ENCODE assay signal across 16 cellular contexts in genomic region chr3:242986-243706, GRCh38. TPM values are rescaled to one million over a fixed set of nuclear protein-coding genes. Genes with fewer than 3 reads are reported as not detected.
A peak's percentile ranks its signal among the peaks of the same experiment; 100 is the strongest.
DNase-seq lines count a peak whose midpoint lies in the region; ATAC-seq and TF ChIP-seq lines count a peak whose summit lies in the region.
"Had no signal": no experiment of that assay in that cellular context is flagged by ENCODE, and none has a peak within 500 bp of the region (broad histone marks: within the 10 kb centered on the region; RNA-seq: fewer than 3 reads in every experiment).

No MANE protein-coding gene starts in this region.

- TF ChIP-seq CTCF in cardiac fibroblast (IDR thresholded peaks at IDR 0.05; ENCODE audit: low read depth, low read length) (no peak), nephron (IDR thresholded peaks at IDR 0.05; ENCODE audit: unreplicated experiment in 3 of 3) (no peak)

- H3K9me3 Mint-ChIP-seq in nephron, result no peaks in the 10 kb centered on the region

- H3K4me1 ChIP-seq in BLaER1 treated with 17β-estradiol and CSF1 and Interleukin-3, amounts not matched to agents 10 nM and 100 nM, result peaks cover 7 to 26% (median 18%) of the 10 kb centered on the region in 10 experiments; a peak in 18 of 20 replicates

- H3K9me3 ChIP-seq in BLaER1 treated with 17β-estradiol and CSF1 and Interleukin-3, amounts not matched to agents 10 nM and 100 nM (replicated peaks in 1 of 11), result peaks cover 0 to 15% (median 0%) of the 10 kb centered on the region in 11 experiments; a peak in 3 of 22 replicates
- H3K9me3 ChIP-seq: gastrocnemius medialis had no signal

- H3K27me3 Mint-ChIP-seq in nephron (ENCODE audit: low read depth), result no peaks in the 10 kb centered on the region
- H3K27me3 Mint-ChIP-seq: activated CD4-positive, alpha-beta T cell treated with anti-CD3 and anti-CD28 coated beads, Interleukin-2, amount 10 ng/mL, durations not matched to agents 24 days and 14 days; stimulated activated naive CD8-positive, alpha-beta T cell treated with anti-CD3 and anti-CD28 coated beads, Interleukin-15, Interleukin-2, amounts not matched to agents 100 ng/mL and 50 ng/mL, for 24 hours had no signal

- ATAC-seq in GM18858 (IDR thresholded peaks at IDR 0.05; ENCODE audit: unreplicated experiment), result no peak
- ATAC-seq in GM21381 (IDR thresholded peaks at IDR 0.05; ENCODE audit: unreplicated experiment), result no peak

- no peaks in the 10 kb centered on the region for H3K36me3 Mint-ChIP-seq in nephron (ENCODE audit: low read depth)

- peak overlapping the region; percentile 37 to 81 (median 68) for H3K27ac Mint-ChIP-seq in nephron
- H3K27ac Mint-ChIP-seq: activated CD4-positive, alpha-beta T cell treated with anti-CD3 and anti-CD28 coated beads, Interleukin-2, amount 10 ng/mL, durations not matched to agents 24 days and 14 days; stimulated activated naive CD8-positive, alpha-beta T cell treated with anti-CD3 and anti-CD28 coated beads, Interleukin-15, Interleukin-2, amounts not matched to agents 100 ng/mL and 50 ng/mL, for 24 hours had no signal

- H3K4me1 Mint-ChIP-seq in nephron, result peaks cover 27% of the 10 kb centered on the region
- H3K4me1 Mint-ChIP-seq: activated CD4-positive, alpha-beta T cell treated with anti-CD3 and anti-CD28 coated beads, Interleukin-2, amount 10 ng/mL, durations not matched to agents 24 days and 14 days had no signal

- H4K20me1 ChIP-seq in BLaER1 treated with 17β-estradiol and CSF1 and Interleukin-3, amounts not matched to agents 10 nM and 100 nM, result no peaks in the 10 kb centered on the region

- H3K27me3 ChIP-seq in BLaER1 treated with 17β-estradiol and CSF1 and Interleukin-3, amounts not matched to agents 10 nM and 100 nM, result no peaks in the 10 kb centered on the region
- H3K27me3 ChIP-seq: gastrocnemius medialis had no signal

- no peak overlapping the region for H3K9ac ChIP-seq in BLaER1 treated with 17β-estradiol and CSF1 and Interleukin-3, amounts not matched to agents 10 nM and 100 nM

- H3K36me3 ChIP-seq in BLaER1 treated with 17β-estradiol and CSF1 and Interleukin-3, amounts not matched to agents 10 nM and 100 nM, result no peaks in the 10 kb centered on the region
- H3K36me3 ChIP-seq: gastrocnemius medialis had no signal

- H3K27ac ChIP-seq in BLaER1 treated with 17β-estradiol and CSF1 and Interleukin-3, amounts not matched to agents 10 nM and 100 nM, result no peak overlapping the region
- H3K27ac ChIP-seq: gastrocnemius medialis had no signal

- peak overlapping the region; percentile 3 to 58 (median 35); a peak in 19 of 22 replicates for H3K4me2 ChIP-seq in BLaER1 treated with 17β-estradiol and CSF1 and Interleukin-3, amounts not matched to agents 10 nM and 100 nM

- H3K4me3 ChIP-seq in BLaER1 treated with 17β-estradiol and CSF1 and Interleukin-3, amounts not matched to agents 10 nM and 100 nM, result no peak overlapping the region
- H3K4me3 ChIP-seq in cardiac fibroblast (replicated peaks in 1 of 2; ENCODE audit: low read depth in 2 of 2, low read length in 2 of 2), result no peak overlapping the region
- H3K4me3 ChIP-seq: gastrocnemius medialis had no signal

- no peak overlapping the region for H3K4me3 Mint-ChIP-seq in nephron
- H3K4me3 Mint-ChIP-seq: activated CD4-positive, alpha-beta T cell treated with anti-CD3 and anti-CD28 coated beads, Interleukin-2, amount 10 ng/mL, durations not matched to agents 24 days and 14 days; stimulated activated naive CD8-positive, alpha-beta T cell treated with anti-CD3 and anti-CD28 coated beads, Interleukin-15, Interleukin-2, amounts not matched to agents 100 ng/mL and 50 ng/mL, for 24 hours had no signal

- DNase-seq in M059J (ENCODE audit: low read depth) (peak; percentile 10), cardiac fibroblast (ENCODE audit: low read depth in 2 of 2) (peak; percentile 11 to 37), SIG-M5 (lab: John Stamatoyannopoulos, UW) (no peak), EL (no peak)
- DNase-seq: activated CD4-positive, alpha-beta T cell treated with anti-CD3 and anti-CD28 coated beads, Interleukin-2, amount 10 ng/mL, durations not matched to agents 24 days and 14 days; DND-41; gastrocnemius medialis; Karpas-422; NCI-H774; occipital lobe had no signal

RNA-seq across cellular contexts. Expression of gene CHL1, which starts 46.6 kb away (rescaled TPM):
- not detected in 2 replicates for total RNA-seq in M059J (2014; rRNA removed; shearing (Covaris generic))
- total RNA-seq: activated CD4-positive, alpha-beta T cell treated with anti-CD3 and anti-CD28 coated beads, Interleukin-2, amount 10 ng/mL, durations not matched to agents 24 days and 14 days; chondrocyte had no signal

Comparison
In these comparisons a context has a peak if more than half of its experiments do, and no peak if none do; other contexts are left out.
1. DNase-seq: peak in M059J (single experiment) and cardiac fibroblast (2 of 2); none in SIG-M5 (single experiment) and EL (single experiment).